ENCODE assay signal across 10 cellular contexts in the genomic region with DNA sequence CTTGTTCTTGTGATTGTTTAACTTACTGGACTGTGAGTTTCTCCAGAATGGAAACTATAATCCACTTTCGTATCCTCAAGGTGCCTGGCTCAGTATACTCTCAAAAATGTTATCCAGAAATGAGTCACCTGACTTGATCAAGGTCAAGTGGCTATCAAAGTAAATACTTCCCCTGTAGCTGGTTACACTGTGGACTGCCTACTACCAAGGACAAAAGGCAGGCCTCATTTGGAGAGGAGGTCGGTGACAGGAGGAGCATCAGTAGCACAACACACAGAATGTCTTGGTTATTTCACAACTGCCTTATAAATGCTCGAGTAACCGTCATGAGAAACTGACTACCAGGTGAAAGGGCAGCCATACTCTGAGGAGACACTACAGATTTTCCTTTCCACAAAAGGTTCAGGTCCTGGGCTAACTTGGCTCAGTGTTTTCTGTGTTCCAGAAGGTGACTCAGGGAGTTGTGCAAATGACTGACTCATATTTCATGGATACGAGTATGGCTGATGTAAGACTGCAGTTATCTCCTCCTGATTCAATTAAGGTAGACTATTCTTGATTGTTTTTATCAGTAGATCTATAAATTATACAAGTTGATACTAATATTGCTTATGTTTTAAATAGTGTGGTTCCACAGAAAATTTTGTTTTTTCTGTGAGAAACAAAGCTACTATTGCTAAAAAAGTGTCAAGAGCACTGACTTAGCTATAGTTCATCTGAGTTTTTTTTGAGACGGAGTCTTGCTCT. TPM values are rescaled to one million over a fixed set of nuclear protein-coding genes. Genes with fewer than 3 reads are reported as not detected.
DNase-seq lines count a peak whose midpoint lies in the region; ATAC-seq and TF ChIP-seq lines count a peak whose summit lies in the region.
"Had no signal": no experiment of that assay in that cellular context is flagged by ENCODE, and none has a peak within 500 bp of the region (broad histone marks: within the 10 kb centered on the region; RNA-seq: fewer than 3 reads in every experiment).

No MANE protein-coding gene starts in this region.

- CTCF ChIA-PET in BJ (lab: Yijun Ruan, JAX): no interaction called here
- CTCF ChIA-PET in naive thymus-derived CD4-positive, alpha-beta T cell (lab: Charles Lee): no interaction called here

- POLR2A ChIA-PET in BJ (lab: Charles Lee): no interaction called here
- POLR2A ChIA-PET in naive thymus-derived CD4-positive, alpha-beta T cell (lab: Charles Lee): no interaction called here

- H3K36me3 ChIP-seq in BJ (ENCODE audit: control insufficient read depth, insufficient read depth, low read length): no peaks in the 10 kb centered on the region
- H3K36me3 ChIP-seq in muscle layer of duodenum (ENCODE audit: control insufficient read depth in 1 of 2, insufficient read depth in 2 of 2, low read length in 2 of 2): no peaks in the 10 kb centered on the region
- no peaks in the 10 kb centered on the region for H3K36me3 ChIP-seq in naive thymus-derived CD4-positive, alpha-beta T cell (ENCODE audit: control insufficient read depth in 2 of 3, insufficient read depth in 3 of 3, low read length in 3 of 3)

- peaks cover 4 to 28% of the 10 kb centered on the region in 2 donors for H3K4me1 ChIP-seq in muscle layer of duodenum (ENCODE audit: control insufficient read depth in 1 of 2, insufficient read depth in 2 of 2, low read length in 2 of 2)
- H3K4me1 ChIP-seq in naive thymus-derived CD4-positive, alpha-beta T cell (ENCODE audit: control insufficient read depth in 2 of 2, insufficient read depth in 2 of 2, low read length in 2 of 2): peaks cover 12 to 22% of the 10 kb centered on the region in 2 donors

- H3K27me3 ChIP-seq in BJ (ENCODE audit: control insufficient read depth, insufficient read depth, low read length) (no peaks in the 10 kb centered on the region), muscle layer of duodenum (ENCODE audit: low read depth, low read length) (no peaks in the 10 kb centered on the region)
- H3K27me3 ChIP-seq in naive thymus-derived CD4-positive, alpha-beta T cell (ENCODE audit: control insufficient read depth in 2 of 2, insufficient read depth in 2 of 2, low read length in 2 of 2): no peaks in the 10 kb centered on the region

- ATAC-seq in naive thymus-derived CD4-positive, alpha-beta T cell: no peak
- no peak for ATAC-seq in HG03457 (IDR thresholded peaks at IDR 0.05; ENCODE audit: unreplicated experiment)

- H3K27me3 Mint-ChIP-seq in chondrocyte (ENCODE audit: low read depth): no peaks in the 10 kb centered on the region
- no peaks in the 10 kb centered on the region for H3K27me3 Mint-ChIP-seq in naive thymus-derived CD4-positive, alpha-beta T cell
- H3K27me3 Mint-ChIP-seq: dendritic cell treated with granulocyte-macrophage colony-stimulating factor and Interleukin-4, amounts not matched to agents 40 ng/mL and 50 ng/mL, for 4 days had no signal

- peak overlapping the region; percentile 81 for H3K27ac ChIP-seq in muscle layer of duodenum (ENCODE audit: low read length)
- no peak overlapping the region for H3K27ac ChIP-seq in naive thymus-derived CD4-positive, alpha-beta T cell (ENCODE audit: low read depth, low read length)
- H3K27ac ChIP-seq: parathyroid adenoma had no signal

- peak overlapping the region; percentile 79 for H3K27ac Mint-ChIP-seq in chondrocyte (ENCODE audit: unreplicated experiment)
- no peak overlapping the region for H3K27ac Mint-ChIP-seq in naive thymus-derived CD4-positive, alpha-beta T cell

- no peak overlapping the region for H3K4me3 Mint-ChIP-seq in chondrocyte (ENCODE audit: unreplicated experiment)
- peak overlapping the region in 3 of 10 donors; percentile 6 to 25 (median 25) for H3K4me3 Mint-ChIP-seq in naive thymus-derived CD4-positive, alpha-beta T cell

- no peak for TF ChIP-seq CTCF in BJ (IDR thresholded peaks at IDR 0.05; ENCODE audit: insufficient read depth, low read depth, low read length)
- TF ChIP-seq CTCF in chondrocyte (IDR thresholded peaks at IDR 0.05): no peak

- peak; percentile 56 for DNase-seq in BJ (ENCODE audit: low read depth)
- DNase-seq in LHCN-M2 (ENCODE audit: low read depth): peak; percentile 82
- no peak for DNase-seq in chondrocyte (ENCODE audit: low spot score)
- DNase-seq in KBM-7: no peak
- no peak for DNase-seq in naive thymus-derived CD4-positive, alpha-beta T cell
- no peak for DNase-seq in UCSD-AML1 (lab: John Stamatoyannopoulos, UW; ENCODE audit: unreplicated experiment)

- peaks cover 59% of the 10 kb centered on the region for H3K4me1 Mint-ChIP-seq in chondrocyte (ENCODE audit: low read depth)
- H3K4me1 Mint-ChIP-seq in naive thymus-derived CD4-positive, alpha-beta T cell: peaks cover 45 to 80% (median 73%) of the 10 kb centered on the region in 7 donors

- H3K4me3 ChIP-seq in BJ (ENCODE audit: low read depth, low read length) (no peak overlapping the region), muscle layer of duodenum (ENCODE audit: low read depth in 1 of 2, low read length in 2 of 2) (no peak overlapping the region)
- H3K4me3 ChIP-seq in naive thymus-derived CD4-positive, alpha-beta T cell (ENCODE audit: low read length): no peak overlapping the region

- intact Hi-C loops in naive thymus-derived CD4-positive, alpha-beta T cell (cut with micrococcal nuclease): loop anchor here (10.0 kb wide), 2 partner anchors 237 to 337 kb away; partner anchors contain the start of gene CUL2 (in 1 of the 2)

- in situ Hi-C loops in KBM-7 (cut with MboI; ENCODE audit: low pct_unique_long_range_greater_than_20kb, low sequenced_read_pairs): no loop called here

- H3K9me3 Mint-ChIP-seq in chondrocyte (ENCODE audit: low read depth): no peaks in the 10 kb centered on the region
- no peaks in the 10 kb centered on the region for H3K9me3 Mint-ChIP-seq in naive thymus-derived CD4-positive, alpha-beta T cell
- H3K9me3 Mint-ChIP-seq: dendritic cell treated with granulocyte-macrophage colony-stimulating factor and Interleukin-4, amounts not matched to agents 40 ng/mL and 50 ng/mL, for 4 days had no signal

- H3K36me3 Mint-ChIP-seq in chondrocyte (ENCODE audit: low read depth): no peaks in the 10 kb centered on the region
- peaks cover 0 to 17% (median under 1%) of the 10 kb centered on the region in 5 donors for H3K36me3 Mint-ChIP-seq in naive thymus-derived CD4-positive, alpha-beta T cell

- H3K9me3 ChIP-seq in muscle layer of duodenum (ENCODE audit: control insufficient read depth in 1 of 2, low read length in 2 of 2): no peaks in the 10 kb centered on the region
- no peaks in the 10 kb centered on the region for H3K9me3 ChIP-seq in naive thymus-derived CD4-positive, alpha-beta T cell (ENCODE audit: control insufficient read depth in 2 of 3, low read length in 3 of 3)

RNA-seq across cellular contexts. Expression of gene CCNY, which starts 4.2 kb away (rescaled TPM):
- 39.0 and 66.2 TPM in 2 replicates for polyA plus RNA-seq in BJ (2011; rRNA removed)
- polyA minus RNA-seq in BJ (2011; rRNA and poly(A)+ RNA removed): 43.8 and 49.6 TPM in 2 replicates
- 51.6 and 63.7 TPM in 2 replicates for total RNA-seq in LHCN-M2 (2014; rRNA removed)
- polyA plus RNA-seq in LHCN-M2 (2012): 114 TPM
- 68.7 to 76.0 TPM (median 74.6 TPM) in 3 replicates for total RNA-seq in chondrocyte
- total RNA-seq in naive thymus-derived CD4-positive, alpha-beta T cell: 10 to 100 TPM; 52.3 to 91.9 (median 68.3) TPM
- 10 to 100 TPM; 11.6 to 13.0 TPM for polyA plus RNA-seq in naive thymus-derived CD4-positive, alpha-beta T cell

Comparison
In these comparisons a context has a peak if more than half of its experiments do, and no peak if none do; other contexts are left out.
1. DNase-seq: peak in BJ (single experiment) and LHCN-M2 (single experiment); none in chondrocyte (single experiment), KBM-7 (single experiment), naive thymus-derived CD4-positive, alpha-beta T cell (0 of 9) and UCSD-AML1 (single experiment).